ENCODE assay signal across 1 cellular context in the genomic region with DNA sequence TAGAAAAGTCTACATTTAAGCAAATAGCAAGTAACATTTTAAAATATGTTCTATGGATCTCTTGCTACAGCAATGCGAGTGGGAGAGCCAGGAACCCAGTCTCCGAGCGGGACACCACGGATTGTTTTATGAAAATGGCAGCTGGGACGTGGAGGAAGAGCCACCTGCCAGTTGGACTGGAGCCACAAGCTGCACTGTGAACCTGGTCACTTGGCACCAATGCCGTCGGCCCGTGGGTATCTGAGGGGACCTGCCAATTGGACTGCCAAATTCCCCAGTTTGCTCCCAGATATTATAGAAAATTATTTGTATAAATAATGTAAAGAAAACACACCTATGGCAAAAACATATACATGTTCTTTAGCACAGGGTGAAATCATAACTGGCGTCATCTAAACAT. TPM values are rescaled to one million over a fixed set of nuclear protein-coding genes. Genes with fewer than 3 reads are reported as not detected.
"Had no signal": no experiment of that assay in that cellular context is flagged by ENCODE, and none has a peak within 500 bp of the region (broad histone marks: within the 10 kb centered on the region; RNA-seq: fewer than 3 reads in every experiment).

No MANE protein-coding gene starts in this region.

RNA-seq across cellular contexts. Expression of a gene that starts 10.6 kb away (rescaled TPM):
- total RNA-seq: G401 had no signal
